In the genomic region with DNA sequence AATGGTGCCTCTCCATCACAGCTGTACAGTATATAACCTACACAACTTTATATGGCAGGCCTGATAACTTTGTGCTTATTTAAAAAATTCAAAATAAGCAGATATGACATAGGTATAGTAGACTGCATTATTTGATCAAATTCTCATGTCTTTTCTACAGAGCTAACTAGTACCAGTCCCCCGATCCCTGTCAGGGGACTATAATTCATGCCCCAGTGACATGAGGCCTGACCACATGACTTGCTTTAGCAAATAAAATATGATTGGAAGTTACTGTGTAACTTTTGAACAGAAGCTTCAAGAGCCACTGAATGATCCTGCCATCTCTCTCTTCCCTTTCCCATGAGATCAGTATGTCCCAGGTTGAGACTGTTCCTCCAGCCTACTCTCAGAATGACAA, we compare ENCODE assay signal across 24 cellular contexts. TPM values are rescaled to one million over a fixed set of nuclear protein-coding genes. Genes with fewer than 3 reads are reported as not detected.
DNase-seq lines count a peak whose midpoint lies in the region; ATAC-seq, FAIRE-seq and TF ChIP-seq lines count a peak whose summit lies in the region.
"Had no signal": no experiment of that assay in that cellular context is flagged by ENCODE, and none has a peak within 500 bp of the region (broad histone marks: within the 10 kb centered on the region; RNA-seq: fewer than 3 reads in every experiment).

No MANE protein-coding gene starts in this region.

- H3K4me2 ChIP-seq in IMR-90 (ENCODE audit: low read depth, low read length), result no peak overlapping the region
- H3K4me2 ChIP-seq in SU-DHL-6 (ENCODE audit: low read depth, low read length, poor library complexity, severe bottlenecking), result peak overlapping the region; percentile 99
- H3K4me2 ChIP-seq in GM12878 (ENCODE audit: control insufficient read depth, insufficient read depth), result no peak overlapping the region
- H3K4me2 ChIP-seq: BLaER1 had no signal

- no peak overlapping the region for H4K5ac ChIP-seq in IMR-90 (ENCODE audit: low read depth, low read length)

- ATAC-seq in IMR-90 (ENCODE audit: low read depth), result no peak
- ATAC-seq in GM12878, result no peak
- no peak for ATAC-seq in WTC11
- ATAC-seq in stimulated activated naive CD8-positive, alpha-beta T cell treated with anti-CD3 and anti-CD28 coated beads, Interleukin-15, Interleukin-2, amounts not matched to agents 100 U/mL and 50 U/mL, for 24 hours, result no peak
- ATAC-seq: CD8-positive, alpha-beta T cell had no signal

- peak overlapping the region; percentile 24; the same call in 1 of the 2 replicates for H4K91ac ChIP-seq in IMR-90 (ENCODE audit: insufficient read depth, low read depth, low read length)

- peak overlapping the region; percentile 17; the same call in 1 of the 2 replicates for H2AK5ac ChIP-seq in IMR-90 (ENCODE audit: low read depth, low read length)

- RAD21 ChIA-PET in GM12878 (lab: Charles Lee; ENCODE audit: unreplicated experiment), result no interaction called here

- peak overlapping the region; percentile 20; the same call in 1 of the 2 replicates for H2BK20ac ChIP-seq in IMR-90 (ENCODE audit: low read depth, low read length)

- DNase-seq in IMR-90 (no peak), GM12878 (ENCODE audit: low read depth, low spot score) (no peak), mesothelial cell of epicardium (ENCODE audit: low spot score in 2 of 2, unreplicated experiment in 2 of 2) (no peak), WTC11 (ENCODE audit: low spot score) (no peak)
- DNase-seq in stimulated activated CD4-positive, alpha-beta T cell treated with anti-CD3 and anti-CD28 coated beads, Interleukin-4, amount 100 ng/mL, for 4 hours, result no peak
- DNase-seq in CD4-positive, alpha-beta memory T cell, result no peak
- no peak for DNase-seq in stimulated activated naive CD8-positive, alpha-beta T cell treated with anti-CD3 and anti-CD28 coated beads, Interleukin-15, Interleukin-2, amounts not matched to agents 100 U/mL and 50 U/mL, for 24 hours
- DNase-seq: 8988T; ACHN; BE2C; C1 segment of cervical spinal cord; Caco-2; Calu3; CD4-positive, CD25-positive, alpha-beta regulatory T cell; CD8-positive, alpha-beta T cell; DMS79 treated with DMSO at 0.1 percent for 48 hours had no signal

- no peak overlapping the region for H2BK120ac ChIP-seq in IMR-90 (ENCODE audit: low read depth, low read length)

- H3K36me3 Mint-ChIP-seq in mesothelial cell of epicardium (peaks cover 12% of the 10 kb centered on the region), WTC11 (no peaks in the 10 kb centered on the region)
- H3K36me3 Mint-ChIP-seq in CD4-positive, alpha-beta memory T cell, result no peaks in the 10 kb centered on the region
- H3K36me3 Mint-ChIP-seq: CD14-positive monocyte; CD4-positive, CD25-positive, alpha-beta regulatory T cell; CD8-positive, alpha-beta T cell had no signal

- no peak overlapping the region for H2AK9ac ChIP-seq in IMR-90 (replicated peaks; ENCODE audit: low read depth, low read length, poor library complexity)

- TF ChIP-seq EP300 in GM12878 (IDR thresholded peaks at IDR 0.05; ENCODE audit: borderline replicate concordance in 1 of 2, control insufficient read depth in 1 of 2, low read depth in 2 of 2, low read length in 2 of 2), result no peak

- no peak overlapping the region for H4K8ac ChIP-seq in IMR-90 (ENCODE audit: low read depth in 2 of 2, low read length in 2 of 2)

- BruUV-seq in IMR-90 (replicated peaks; lab: Mats Ljungman, UMichigan) (no TSS peak), GM12878 (replicated peaks; lab: Mats Ljungman, UMichigan) (no TSS peak)

- no peak overlapping the region for H2AFZ ChIP-seq in IMR-90 (replicated peaks; ENCODE audit: low read length, poor library complexity)
- H2AFZ ChIP-seq in SU-DHL-6 (ENCODE audit: low read depth, low read length, severe bottlenecking), result no peak overlapping the region
- H2AFZ ChIP-seq in GM12878 (ENCODE audit: control insufficient read depth, low read depth, low read length), result peak overlapping the region; percentile 26; the same call in 1 of the 2 replicates

- H3K36me3 ChIP-seq in IMR-90 (ENCODE audit: control insufficient read depth, insufficient read depth, low read length), result no peaks in the 10 kb centered on the region
- peaks cover 72% of the 10 kb centered on the region for H3K36me3 ChIP-seq in SU-DHL-6 (ENCODE audit: low read length)
- H3K36me3 ChIP-seq in GM12878 (ENCODE audit: control insufficient read depth in 2 of 2, insufficient read depth in 2 of 2, low read length in 1 of 2), result no peaks in the 10 kb centered on the region
- H3K36me3 ChIP-seq in CD4-positive, alpha-beta memory T cell (ENCODE audit: insufficient read depth, low read length), result no peaks in the 10 kb centered on the region
- H3K36me3 ChIP-seq: BE2C, BLaER1 had no signal

- TF ChIP-seq CTCF in IMR-90 (conservative IDR thresholded peaks at IDR 0.05; ENCODE audit: low read depth, low read length) (no peak), SU-DHL-6 (IDR thresholded peaks at IDR 0.05; ENCODE audit: insufficient read depth, low read length, poor library complexity, severe bottlenecking) (no peak), GM12878 (IDR thresholded peaks at IDR 0.05 in 2 of 3, conservative IDR thresholded peaks at IDR 0.05 in 1 of 3; ENCODE audit: control insufficient read depth in 2 of 3, extremely low read depth in 1 of 3, insufficient read depth in 1 of 3, low read depth in 3 of 3, low read length in 3 of 3) (no peak), mesothelial cell of epicardium (IDR thresholded peaks at IDR 0.05; ENCODE audit: unreplicated experiment) (no peak), WTC11 (IDR thresholded peaks at IDR 0.05) (no peak)

- H3K79me2 ChIP-seq in SU-DHL-6 (ENCODE audit: insufficient read depth, low read length) (peaks cover 88% of the 10 kb centered on the region), GM12878 (ENCODE audit: control insufficient read depth, insufficient read depth, low read length) (no peaks in the 10 kb centered on the region)

- no peak overlapping the region for H2BK5ac ChIP-seq in IMR-90 (ENCODE audit: low read depth, low read length, poor library complexity, severe bottlenecking)

- intact Hi-C loops in IMR-90 (cut with micrococcal nuclease) (no loop called here), GM12878 (cut with micrococcal nuclease; ENCODE audit: unreplicated experiment) (no loop called here)
- intact Hi-C loops in CD4-positive, alpha-beta memory T cell (cut with micrococcal nuclease), result no loop called here

- H3K27me3 Mint-ChIP-seq in mesothelial cell of epicardium (ENCODE audit: low read depth) (no peaks in the 10 kb centered on the region), WTC11 (ENCODE audit: low read depth) (no peaks in the 10 kb centered on the region)
- H3K27me3 Mint-ChIP-seq in CD4-positive, alpha-beta memory T cell, result no peaks in the 10 kb centered on the region
- H3K27me3 Mint-ChIP-seq: CD4-positive, CD25-positive, alpha-beta regulatory T cell had no signal

- H3K4me3 ChIP-seq in IMR-90 (ENCODE audit: insufficient read depth, low read depth, low read length) (no peak overlapping the region), SU-DHL-6 (ENCODE audit: insufficient read depth, low read length, poor library complexity, severe bottlenecking) (no peak overlapping the region), GM12878 (no peak overlapping the region)
- H3K4me3 ChIP-seq in CD4-positive, alpha-beta memory T cell (ENCODE audit: low read length in 2 of 2), result no peak overlapping the region
- H3K4me3 ChIP-seq: BLaER1 had no signal

- H3K23ac ChIP-seq in IMR-90 (ENCODE audit: low read depth, low read length), result no peak overlapping the region; the same call in 1 of the 2 replicates

- H3K9me1 ChIP-seq in IMR-90 (ENCODE audit: insufficient read depth, low read length), result no peaks in the 10 kb centered on the region; the same call in 1 of the 2 replicates

- H3K27me3 ChIP-seq in IMR-90 (ENCODE audit: control insufficient read depth, insufficient read depth, low read length), result no peaks in the 10 kb centered on the region
- no peaks in the 10 kb centered on the region for H3K27me3 ChIP-seq in SU-DHL-6 (ENCODE audit: low read length)
- H3K27me3 ChIP-seq in GM12878 (replicated peaks in 1 of 2; ENCODE audit: control insufficient read depth in 2 of 2, insufficient read depth in 2 of 2, low read length in 1 of 2), result no peaks in the 10 kb centered on the region
- no peaks in the 10 kb centered on the region for H3K27me3 ChIP-seq in CD4-positive, alpha-beta memory T cell (ENCODE audit: insufficient read depth, low read length)
- H3K27me3 ChIP-seq: BLaER1 had no signal

- H3K4me3 Mint-ChIP-seq in mesothelial cell of epicardium, result no peak overlapping the region
- no peak overlapping the region for H3K4me3 Mint-ChIP-seq in WTC11
- H3K4me3 Mint-ChIP-seq in CD4-positive, alpha-beta memory T cell, result no peak overlapping the region
- H3K4me3 Mint-ChIP-seq: CD14-positive monocyte; CD4-positive, CD25-positive, alpha-beta regulatory T cell; CD8-positive, alpha-beta T cell had no signal

- H3K4me1 ChIP-seq in IMR-90 (ENCODE audit: control insufficient read depth, insufficient read depth, low read length) (0 out of 2 replicates have a peak, but pooled peaks cover 2% of the 10 kb centered on the region), GM12878 (ENCODE audit: control insufficient read depth, insufficient read depth, low read length) (no peaks in the 10 kb centered on the region)
- no peaks in the 10 kb centered on the region for H3K4me1 ChIP-seq in CD4-positive, alpha-beta memory T cell (ENCODE audit: insufficient read depth, low read length)
- H3K4me1 ChIP-seq: BE2C, BLaER1, Caco-2 had no signal

- H3K9ac ChIP-seq in IMR-90 (ENCODE audit: low read depth, low read length) (no peak overlapping the region), SU-DHL-6 (ENCODE audit: low read length) (no peak overlapping the region), GM12878 (ENCODE audit: control insufficient read depth, insufficient read depth, low read length) (no peak overlapping the region)
- H3K9ac ChIP-seq: BLaER1 had no signal

- H3K4me1 Mint-ChIP-seq in mesothelial cell of epicardium (peaks cover 10% of the 10 kb centered on the region), WTC11 (peaks cover 4% of the 10 kb centered on the region; the same call in 1 of the 2 replicates)
- H3K4me1 Mint-ChIP-seq in CD4-positive, alpha-beta memory T cell, result no peaks in the 10 kb centered on the region
- H3K4me1 Mint-ChIP-seq: CD14-positive monocyte; CD4-positive, CD25-positive, alpha-beta regulatory T cell had no signal

- TF ChIP-seq POLR2A in IMR-90 (IDR thresholded peaks at IDR 0.05; ENCODE audit: low read depth, low read length) (no peak), GM12878 (IDR thresholded peaks at IDR 0.05; ENCODE audit: low read depth, low read length) (no peak)

- H4K20me1 ChIP-seq in IMR-90 (ENCODE audit: insufficient read depth, low read length) (no peaks in the 10 kb centered on the region), SU-DHL-6 (ENCODE audit: low read depth, low read length) (no peaks in the 10 kb centered on the region), GM12878 (ENCODE audit: control insufficient read depth, insufficient read depth) (no peaks in the 10 kb centered on the region)
- H4K20me1 ChIP-seq: BLaER1 had no signal

- no peak for FAIRE-seq in GM12878 (lab: Jason Lieb, UNC)
- FAIRE-seq: D721Med, G401.6, GM12891, GM19239 had no signal

- CTCF ChIA-PET in IMR-90 (lab: Yijun Ruan, JAX) (interaction anchor here (0.7 kb wide), 1 partner anchor 20 kb away, joined by 3 read pairs; no protein-coding TSS in a partner anchor), GM12878 (lab: Yijun Ruan, JAX) (interaction anchor here (1.0 to 4.7 kb wide), 3 partner anchors 13 to 159 kb away, joined by 4 to 22 read pairs (median 4); no protein-coding TSS in a partner anchor), WTC11 (lab: Charles Lee) (no interaction called here)
- CTCF ChIA-PET in CD4-positive, alpha-beta memory T cell (lab: Charles Lee; ENCODE audit: partially characterized antibody), result no interaction called here

- H3K18ac ChIP-seq in IMR-90 (ENCODE audit: low read depth, low read length), result peak overlapping the region; percentile 2; the same call in 1 of the 2 replicates

- no peaks in the 10 kb centered on the region for H3K9me2 ChIP-seq in SU-DHL-6 (replicated peaks; ENCODE audit: insufficient read depth, low read length)

- POLR2A ChIA-PET in IMR-90 (lab: Charles Lee; ENCODE audit: unreplicated experiment) (no interaction called here), GM12878 (lab: Charles Lee) (no interaction called here), WTC11 (lab: Charles Lee) (no interaction called here)
- POLR2A ChIA-PET in CD4-positive, alpha-beta memory T cell (lab: Charles Lee; ENCODE audit: partially characterized antibody), result no interaction called here

- TF ChIP-seq RAD21 in IMR-90 (IDR thresholded peaks at IDR 0.05; ENCODE audit: low read length), result no peak
- no peak for TF ChIP-seq RAD21 in GM12878 (IDR thresholded peaks at IDR 0.05; ENCODE audit: insufficient read depth, low read depth, low read length)

- H3K14ac ChIP-seq in IMR-90 (replicated peaks; ENCODE audit: low read depth, low read length), result no peak overlapping the region

- H3K56ac ChIP-seq in IMR-90 (ENCODE audit: extremely low read depth, insufficient read depth, low read length), result no peak overlapping the region

- peaks cover 18% of the 10 kb centered on the region for H3K9me3 Mint-ChIP-seq in mesothelial cell of epicardium
- H3K9me3 Mint-ChIP-seq in WTC11, result no peaks in the 10 kb centered on the region
- H3K9me3 Mint-ChIP-seq in CD4-positive, alpha-beta memory T cell, result peaks cover 0 to 5% (median 0%) of the 10 kb centered on the region in 8 donors
- H3K9me3 Mint-ChIP-seq: CD14-positive monocyte; CD8-positive, alpha-beta T cell had no signal

- in situ Hi-C loops in IMR-90 (cut with MboI; ENCODE audit: low sequenced_read_pairs), result no loop called here
- in situ Hi-C loops in GM12878 (cut with MboI), result no loop called here

- no CpG with 5 or more reads among the region's 1 CpG for WGBS in IMR-90 (ENCODE audit: extremely low coverage in 2 of 2, insufficient read length in 1 of 2), 2 experiments
- WGBS in GM12878 (ENCODE audit: insufficient coverage, insufficient replicate concordance, low lambda C conversion rate, missing lambda C conversion rate), result 100% methylated on average over 1 of the region's 1 CpG

- peaks cover 26% of the 10 kb centered on the region; the same call in 1 of the 2 replicates for H3F3A ChIP-seq in SU-DHL-6 (ENCODE audit: insufficient read depth)

- dilution Hi-C loops in IMR-90 (cut with HindIII; ENCODE audit: low sequenced_read_pairs, unreplicated experiment), result no loop called here

- no peak overlapping the region for H3K4ac ChIP-seq in IMR-90 (ENCODE audit: low read depth, low read length)

- H3K27ac Mint-ChIP-seq in mesothelial cell of epicardium, result peak overlapping the region; percentile 3
- no peak overlapping the region for H3K27ac Mint-ChIP-seq in WTC11
- H3K27ac Mint-ChIP-seq in CD4-positive, alpha-beta memory T cell, result no peak overlapping the region
- H3K27ac Mint-ChIP-seq: CD14-positive monocyte; CD4-positive, CD25-positive, alpha-beta regulatory T cell; CD8-positive, alpha-beta T cell had no signal

- H3K79me1 ChIP-seq in IMR-90 (ENCODE audit: low read depth in 1 of 2, low read length in 2 of 2), result no peaks in the 10 kb centered on the region

- H3K9me3 ChIP-seq in IMR-90 (ENCODE audit: control insufficient read depth, insufficient read depth, low read length) (no peaks in the 10 kb centered on the region), SU-DHL-6 (ENCODE audit: insufficient read depth, low read length) (no peaks in the 10 kb centered on the region), GM12878 (replicated peaks; ENCODE audit: control insufficient read depth, insufficient read depth, low read length) (no peaks in the 10 kb centered on the region; the same call in 2 of the 3 replicates)
- H3K9me3 ChIP-seq in CD4-positive, alpha-beta memory T cell (ENCODE audit: control insufficient read depth in 1 of 2, low read length in 2 of 2), result no peaks in the 10 kb centered on the region
- H3K9me3 ChIP-seq: BE2C, BLaER1 had no signal

- H2BK15ac ChIP-seq in IMR-90 (ENCODE audit: low read depth, low read length), result no peak overlapping the region

- H3K27ac ChIP-seq in IMR-90 (ENCODE audit: insufficient read depth, low read length) (no peak overlapping the region), SU-DHL-6 (ENCODE audit: low read depth, low read length) (peak overlapping the region; percentile 100; the same call in 1 of the 2 replicates), GM12878 (ENCODE audit: control insufficient read depth, insufficient read depth) (no peak overlapping the region)
- H3K27ac ChIP-seq in CD4-positive, alpha-beta memory T cell (ENCODE audit: low read depth, low read length), result no peak overlapping the region
- H3K27ac ChIP-seq: BLaER1 had no signal

- SMC1A ChIA-PET in GM12878 (lab: Charles Lee; ENCODE audit: uncharacterized antibody, unreplicated experiment), result interaction anchor here (1.0 to 3.1 kb wide), 5 partner anchors 9 to 159 kb away, joined by 3 to 13 read pairs (median 4); no protein-coding TSS in a partner anchor

RNA-seq across cellular contexts. Expression of a gene that starts 49.2 kb away (rescaled TPM):
- total RNA-seq in IMR-90 (2012; rRNA removed) (1.4 and 1.8 TPM in 2 replicates), GM12878 (2014; rRNA removed) (0.22 and 0.28 TPM in 2 replicates), GM12878 (2014; rRNA removed; fragmentation: Illumina TruSeq; extraction: Trizol) (0.09 and 0.31 TPM in 2 replicates), GM12878 (2021) (0.15 and 0.37 TPM in 2 replicates), mesothelial cell of epicardium (19.9 to 24.1 TPM (median 22.1 TPM) in 3 replicates), WTC11 (2021) (not detected in 3 replicates)
- polyA plus RNA-seq in IMR-90 (2012; rRNA removed) (1.5 and 1.9 TPM in 2 replicates), GM12878 (2011; rRNA removed) (0.23 and 0.34 TPM in 2 replicates), GM12878 (2014; fragmentation: Illumina TruSeq; extraction: Trizol) (0.10 TPM in 1 of 2 replicates, not detected in the other), GM12878 (2014; fragmentation: Nextera tagmentation; extraction: Ambion mirVana) (under 1 TPM; 0.07 to 0.23 TPM), GM12878 (2014; rRNA removed) (0.08 and 1.3 TPM in 2 replicates), GM12878 (2016; fragmentation: Nextera tagmentation; extraction: Ambion mirVana) (under 1 TPM; 0.16 to 0.30 TPM)
- polyA plus RNA-seq in IMR-90 (2012; cell fraction: cytosol; rRNA removed), result 1.6 and 2.5 TPM in 2 replicates
- polyA plus RNA-seq in IMR-90 (2012; cell fraction: nucleus; rRNA removed; ENCODE audit: low replicate concordance), result 0.81 and 1.7 TPM in 2 replicates
- 1.1 and 1.7 TPM in 2 replicates for total RNA-seq in GM12878 (2013; cell fraction: nucleolus; rRNA removed)
- not detected for polyA plus RNA-seq in GM12878 (2011; ENCODE audit: low read depth)
- polyA plus RNA-seq in GM12878 (2011; cell fraction: cytosol; rRNA removed), result 0.33 and 0.60 TPM in 2 replicates
- 0.46 and 0.66 TPM in 2 replicates for polyA plus RNA-seq in GM12878 (2011; cell fraction: nucleus; rRNA removed)
- polyA plus RNA-seq in GM12878 (2012), result 0.08 and 0.14 TPM in 2 replicates
- polyA minus RNA-seq in GM12878 (2011; rRNA and poly(A)+ RNA removed), result 0.29 and 0.57 TPM in 2 replicates
- not detected in 2 replicates for polyA minus RNA-seq in GM12878 (2011; cell fraction: cytosol; rRNA and poly(A)+ RNA removed)
- polyA minus RNA-seq in GM12878 (2011; cell fraction: nucleus; rRNA and poly(A)+ RNA removed), result 0.12 TPM in 1 of 2 replicates, not detected in the other
- total RNA-seq in CD4-positive, alpha-beta memory T cell, result not detected
- polyA plus RNA-seq in CD4-positive, alpha-beta memory T cell, result not detected
- total RNA-seq: A673; Caco-2; Calu3; CD4-positive, CD25-positive, alpha-beta regulatory T cell; CD8-positive, alpha-beta T cell had no signal
- polyA plus RNA-seq: CD14-positive monocyte; CD4-positive, CD25-positive, alpha-beta regulatory T cell had no signal

RNA-seq across cellular contexts. Expression of a gene that starts 55.2 kb away (rescaled TPM):
- total RNA-seq in IMR-90 (2012; rRNA removed), result not detected in 2 replicates
- polyA plus RNA-seq in IMR-90 (2012; rRNA removed), result not detected in 2 replicates
- polyA plus RNA-seq in IMR-90 (2012; cell fraction: cytosol; rRNA removed), result not detected in 2 replicates
- polyA plus RNA-seq in IMR-90 (2012; cell fraction: nucleus; rRNA removed; ENCODE audit: low replicate concordance), result 0.03 TPM in 1 of 2 replicates, not detected in the other
- not detected in 2 replicates for total RNA-seq in GM12878 (2013; cell fraction: nucleolus; rRNA removed)
- total RNA-seq in GM12878 (2014; rRNA removed), result 0.06 TPM in 1 of 2 replicates, not detected in the other
- total RNA-seq in GM12878 (2014; rRNA removed; fragmentation: Illumina TruSeq; extraction: Trizol), result not detected in 2 replicates
- total RNA-seq in GM12878 (2021), result 0.11 TPM in 1 of 2 replicates, not detected in the other
- polyA plus RNA-seq in GM12878 (2011; ENCODE audit: low read depth), result not detected
- polyA plus RNA-seq in GM12878 (2011; rRNA removed), result not detected in 2 replicates
- not detected in 2 replicates for polyA plus RNA-seq in GM12878 (2011; cell fraction: cytosol; rRNA removed)
- not detected in 2 replicates for polyA plus RNA-seq in GM12878 (2011; cell fraction: nucleus; rRNA removed)
- polyA plus RNA-seq in GM12878 (2012), result not detected in 2 replicates
- 0.04 TPM in 1 of 2 replicates, not detected in the other for polyA plus RNA-seq in GM12878 (2014; fragmentation: Illumina TruSeq; extraction: Trizol)
- under 1 TPM; 0.08 to 0.09 TPM for polyA plus RNA-seq in GM12878 (2014; fragmentation: Nextera tagmentation; extraction: Ambion mirVana)
- 0.04 TPM in 1 of 2 replicates, not detected in the other for polyA plus RNA-seq in GM12878 (2014; rRNA removed)
- polyA plus RNA-seq in GM12878 (2016; fragmentation: Nextera tagmentation; extraction: Ambion mirVana), result not detected
- not detected in 2 replicates for polyA minus RNA-seq in GM12878 (2011; rRNA and poly(A)+ RNA removed)
- polyA minus RNA-seq in GM12878 (2011; cell fraction: cytosol; rRNA and poly(A)+ RNA removed), result not detected in 2 replicates
- not detected in 2 replicates for polyA minus RNA-seq in GM12878 (2011; cell fraction: nucleus; rRNA and poly(A)+ RNA removed)
- 0.18 TPM in 1 of 3 replicates, not detected in the others for total RNA-seq in mesothelial cell of epicardium
- total RNA-seq in WTC11 (2021), result not detected in 3 replicates
- total RNA-seq in CD4-positive, alpha-beta memory T cell, result not detected
- not detected for polyA plus RNA-seq in CD4-positive, alpha-beta memory T cell
- total RNA-seq: A673; Caco-2; Calu3; CD4-positive, CD25-positive, alpha-beta regulatory T cell; CD8-positive, alpha-beta T cell had no signal
- polyA plus RNA-seq: CD14-positive monocyte; CD4-positive, CD25-positive, alpha-beta regulatory T cell had no signal

Comparison
In these comparisons a context has a peak if more than half of its experiments do, and no peak if none do; other contexts are left out.
1. CTCF ChIA-PET loops: an anchor here in IMR-90 (0.7 kb wide) and GM12878 (1.0 to 4.7 kb wide); none called in WTC11 and CD4-positive, alpha-beta memory T cell.